8 cellular contexts compared by ENCODE assay signal in the genomic region with DNA sequence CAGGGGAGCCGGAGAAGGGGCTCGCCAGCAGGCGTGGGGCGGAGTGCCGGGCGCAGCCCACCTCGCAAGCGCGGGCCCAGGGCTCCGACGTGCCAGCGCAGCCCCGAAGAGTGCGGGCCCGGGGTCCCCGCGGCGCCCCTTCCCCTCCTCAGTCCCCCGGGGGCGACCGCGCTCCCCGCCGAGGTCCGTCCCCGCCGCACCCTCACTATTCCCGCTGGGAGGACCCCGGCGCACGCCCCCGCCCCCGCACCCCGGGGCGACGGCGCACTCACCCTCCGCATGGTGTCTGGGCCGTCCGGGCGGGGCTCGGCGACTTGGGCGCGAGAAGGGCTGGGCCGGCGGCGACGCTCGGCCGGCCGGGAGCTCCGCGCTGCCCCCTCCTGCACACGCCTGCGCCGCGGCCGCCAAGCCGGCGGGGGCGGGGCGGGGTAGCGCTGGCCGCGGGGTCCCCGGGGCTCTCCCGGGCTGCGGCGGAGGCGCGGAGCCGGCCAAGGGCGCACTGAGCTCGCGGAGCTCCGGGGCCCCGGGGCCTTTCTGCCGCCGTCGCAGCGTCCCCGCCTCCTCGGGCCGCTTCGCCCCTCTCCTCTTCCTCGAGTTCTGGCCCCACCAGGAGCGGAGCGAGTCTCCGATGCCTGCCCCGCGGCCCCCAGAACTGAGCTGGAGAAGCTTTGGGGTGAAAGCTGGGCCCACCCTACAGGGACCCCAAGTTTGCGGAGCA.
A peak's percentile ranks its signal among the peaks of the same experiment; 100 is the strongest.
DNase-seq lines count a peak whose midpoint lies in the region; ATAC-seq, FAIRE-seq and TF ChIP-seq lines count a peak whose summit lies in the region.

No MANE protein-coding gene starts in this region.

- H3K27ac ChIP-seq in AG04450 (ENCODE audit: low read depth, low read length): no peak overlapping the region
- peak overlapping the region; percentile 61 to 86 (median 72) for H3K27ac ChIP-seq in gastroesophageal sphincter
- H3K27ac ChIP-seq in parathyroid adenoma: peak overlapping the region; percentile 73

- no peak for DNase-seq in AG04450 (ENCODE audit: low read depth, low spot score)
- DNase-seq in GM18507 (ENCODE audit: extremely low spot score, insufficient read length, low read depth): peak; percentile 64
- peak; percentile 24 for DNase-seq in RPMI8226
- DNase-seq in NCI-H1436 treated with DMSO at 0.1 percent for 48 hours (lab: John Stamatoyannopoulos, UW): no peak
- DNase-seq in activated CD4-positive, alpha-beta T cell treated with anti-CD3 and anti-CD28 coated beads for 4 hours: no peak

- peak overlapping the region; percentile 93 for H3K4me2 ChIP-seq in parathyroid adenoma (ENCODE audit: low read length)

- no peak for TF ChIP-seq POLR2A in gastroesophageal sphincter (IDR thresholded peaks at IDR 0.05)

- H3K36me3 ChIP-seq in gastroesophageal sphincter: no peaks in the 10 kb centered on the region
- H3K36me3 ChIP-seq in parathyroid adenoma (ENCODE audit: control insufficient read depth, insufficient read depth, low read length): no peaks in the 10 kb centered on the region

- peak; percentile 72 for FAIRE-seq in GM18507 (lab: Jason Lieb, UNC)

- H3K4me1 ChIP-seq in gastroesophageal sphincter (peaks cover 0 to 43% (median 8%) of the 10 kb centered on the region in 3 donors), parathyroid adenoma (peaks cover 27% of the 10 kb centered on the region)

- CTCF ChIA-PET in AG04450 (lab: Charles Lee): no interaction called here

- peak overlapping the region; percentile 98 for H2AFZ ChIP-seq in parathyroid adenoma

- H3K9me3 ChIP-seq in AG04450 (ENCODE audit: control insufficient read depth, insufficient read depth, low read length) (no peaks in the 10 kb centered on the region; the same call in 1 of the 2 replicates), gastroesophageal sphincter (no peaks in the 10 kb centered on the region), parathyroid adenoma (ENCODE audit: control insufficient read depth, low read length) (no peaks in the 10 kb centered on the region)

- no peak for TF ChIP-seq EP300 in gastroesophageal sphincter (IDR thresholded peaks at IDR 0.05)

- H3K79me2 ChIP-seq in parathyroid adenoma: peaks cover 20% of the 10 kb centered on the region

- ATAC-seq in HG02840 (IDR thresholded peaks at IDR 0.05; ENCODE audit: low FRiP score, unreplicated experiment) (peak; percentile 61), gastroesophageal sphincter (peak; percentile 83)

- H3K4me3 ChIP-seq in AG04450 (ENCODE audit: low read depth, low read length) (peak overlapping the region; percentile 4; the same call in 1 of the 2 replicates), gastroesophageal sphincter (peak overlapping the region; percentile 75 to 78), parathyroid adenoma (ENCODE audit: low read depth, low read length) (peak overlapping the region; percentile 55)

- H3K27me3 ChIP-seq in AG04450 (ENCODE audit: control insufficient read depth, insufficient read depth, low read length): peaks cover 49% of the 10 kb centered on the region
- peaks cover 7% of the 10 kb centered on the region for H3K27me3 ChIP-seq in gastroesophageal sphincter
- no peaks in the 10 kb centered on the region for H3K27me3 ChIP-seq in parathyroid adenoma (ENCODE audit: control insufficient read depth, insufficient read depth, low read length)

- H3K9ac ChIP-seq in parathyroid adenoma: peak overlapping the region; percentile 51

- no CpG with 5 or more reads among the region's 93 CpGs for WGBS in gastroesophageal sphincter (ENCODE audit: low coverage in 1 of 2), 2 donors

- POLR2A ChIA-PET in AG04450 (lab: Yijun Ruan, JAX): no interaction called here

- TF ChIP-seq CTCF in AG04450 (IDR thresholded peaks at IDR 0.05; ENCODE audit: low read depth, low read length) (no peak), gastroesophageal sphincter (IDR thresholded peaks at IDR 0.05) (peak in 2 of 4 experiments; percentile 10 to 14), parathyroid adenoma (IDR thresholded peaks at IDR 0.05) (no peak)

Comparison
In these comparisons a context has a peak if more than half of its experiments do, and no peak if none do; other contexts are left out.
1. DNase-seq: peak in GM18507 (single experiment) and RPMI8226 (single experiment); none in AG04450 (single experiment), NCI-H1436 treated with DMSO at 0.1 percent for 48 hours (single experiment) and activated CD4-positive, alpha-beta T cell treated with anti-CD3 and anti-CD28 coated beads for 4 hours (0 of 2).
2. H3K4me3 ChIP-seq: peak in every context shown above with its lines; median percentile 76 in gastroesophageal sphincter; 55 in parathyroid adenoma; 4 in AG04450.